Comparison of ENCODE assay signal across 17 cellular contexts in genomic region chr2:145043399-145043834, GRCh38.
DNase-seq lines count a peak whose midpoint lies in the region; ATAC-seq and TF ChIP-seq lines count a peak whose summit lies in the region.
"Had no signal": no experiment of that assay in that cellular context is flagged by ENCODE, and none has a peak within 500 bp of the region (broad histone marks: within the 10 kb centered on the region; RNA-seq: fewer than 3 reads in every experiment).

No MANE protein-coding gene starts in this region.

- no peak overlapping the region for H3K9ac ChIP-seq in mesendoderm (ENCODE audit: low read length)

- no peaks in the 10 kb centered on the region for H3K27me3 ChIP-seq in dorsolateral prefrontal cortex
- H3K27me3 ChIP-seq in mesendoderm (ENCODE audit: insufficient read depth, low read length, poor library complexity) = no peaks in the 10 kb centered on the region
- H3K27me3 ChIP-seq: cardiac muscle cell, MG63, thyroid gland had no signal

- intact Hi-C loops in dorsolateral prefrontal cortex (cut with DNase I) = loop anchor here (5.0 to 10.0 kb wide), 2 partner anchors 66 to 339 kb away; no protein-coding TSS in a partner anchor

- H3K79me2 ChIP-seq in mesendoderm (ENCODE audit: control insufficient read depth, insufficient read depth, low read length) = no peaks in the 10 kb centered on the region

- TF ChIP-seq POLR2A in NB4 (IDR thresholded peaks at IDR 0.05; ENCODE audit: extremely low read depth, insufficient read length) = no peak

- no peak overlapping the region for H3K4me2 ChIP-seq in mesendoderm (ENCODE audit: low read length)

- H4K5ac ChIP-seq in mesendoderm (ENCODE audit: low read length) = no peak overlapping the region

- H2AK5ac ChIP-seq in mesendoderm (ENCODE audit: low read length) = no peak overlapping the region

- no peaks in the 10 kb centered on the region for H3K79me1 ChIP-seq in mesendoderm (ENCODE audit: low read length)

- DNase-seq in ELF-1 (ENCODE audit: low read depth, low spot score) (peak; percentile 64), NB4 (ENCODE audit: low read depth) (peak; percentile 25), dorsolateral prefrontal cortex (peak in 9 of 10 donors; percentile 44 to 89 (median 72)), mesendoderm (peak; percentile 15), NCI-H1048 (lab: John Stamatoyannopoulos, UW) (no peak), NCI-H1417 (lab: John Stamatoyannopoulos, UW) (no peak)
- DNase-seq in activated CD4-positive, alpha-beta T cell treated with anti-CD3 and anti-CD28 coated beads, Interleukin-2, amount 50 U/mL, for 1 hour = no peak
- DNase-seq: activated B cell treated with CpG ODN at 0.5 μM for 24 hours, EL, left cardiac atrium, MG63, NCI-H2227 treated with DMSO at 0.1 percent for 48 hours, SW 1271, thyroid gland had no signal

- no peak overlapping the region for H2BK15ac ChIP-seq in mesendoderm (replicated peaks; ENCODE audit: low read depth)

- H3K56ac ChIP-seq in mesendoderm (ENCODE audit: low read length) = no peak overlapping the region

- H3K27ac ChIP-seq in dorsolateral prefrontal cortex (peak overlapping the region in 55 of 59 donors; percentile 18 to 90 (median 75)), mesendoderm (ENCODE audit: low read depth, low read length) (no peak overlapping the region)
- H3K27ac ChIP-seq: cardiac muscle cell, prostate gland, thyroid gland had no signal

- no CpG with 5 or more reads among the region's 6 CpGs for whole genome bisulfite sequencing in mesendoderm (ENCODE audit: extremely low coverage, insufficient coverage, low lambda C conversion rate)

- no peak overlapping the region for H3K18ac ChIP-seq in mesendoderm (ENCODE audit: low read length)

- H4K8ac ChIP-seq in mesendoderm (ENCODE audit: low read depth, low read length) = no peak overlapping the region

- H3K4ac ChIP-seq in mesendoderm (ENCODE audit: low read depth, low read length) = no peak overlapping the region

- no peaks in the 10 kb centered on the region for H3K36me3 ChIP-seq in mesendoderm (ENCODE audit: control insufficient read depth, insufficient read depth, low read length)
- H3K36me3 ChIP-seq: cardiac muscle cell, MG63, prostate gland, thyroid gland had no signal

- no peaks in the 10 kb centered on the region for H3K4me1 ChIP-seq in mesendoderm (ENCODE audit: control insufficient read depth, low read depth, low read length)
- H3K4me1 ChIP-seq: prostate gland, thyroid gland had no signal

- H3K4me3 ChIP-seq in NB4 (ENCODE audit: low read depth, low read length) (no peak overlapping the region), dorsolateral prefrontal cortex (no peak overlapping the region), mesendoderm (ENCODE audit: low read length) (no peak overlapping the region)
- H3K4me3 ChIP-seq: cardiac muscle cell, MG63, prostate gland, thyroid gland had no signal

- H3K23ac ChIP-seq in mesendoderm (ENCODE audit: low read length) = no peak overlapping the region

- ATAC-seq in GM18870 (IDR thresholded peaks at IDR 0.05; ENCODE audit: unreplicated experiment) = no peak
- ATAC-seq: left cardiac atrium had no signal

- TF ChIP-seq CTCF in NB4 (IDR thresholded peaks at IDR 0.05; ENCODE audit: low read depth, low read length) = no peak
- peak in 54 of 56 donors; percentile 17 to 76 (median 52) for TF ChIP-seq CTCF in dorsolateral prefrontal cortex (IDR thresholded peaks at IDR 0.05 in 54 of 56, conservative IDR thresholded peaks at IDR 0.05 in 2 of 56; ENCODE audit: low read depth in 1 of 56, partially characterized antibody in 56 of 56)

- H2BK5ac ChIP-seq in mesendoderm (ENCODE audit: low read length) = no peak overlapping the region

- no peak overlapping the region for H2BK120ac ChIP-seq in mesendoderm (ENCODE audit: low read depth, low read length)

Comparison
In these comparisons a context has a peak if more than half of its experiments do, and no peak if none do; other contexts are left out.
1. DNase-seq: peak in ELF-1 (single experiment), NB4 (single experiment), dorsolateral prefrontal cortex (9 of 10) and mesendoderm (single experiment); none in NCI-H1048 (single experiment), activated CD4-positive, alpha-beta T cell treated with anti-CD3 and anti-CD28 coated beads, Interleukin-2, amount 50 U/mL, for 1 hour (single experiment) and NCI-H1417 (0 of 3).